3 cellular contexts compared by ENCODE assay signal in genomic region chr9:37266630-37267029, GRCh38.
TF ChIP-seq lines count a peak whose summit lies in the region.

No MANE protein-coding gene starts in this region.

TF ChIP-seq in HepG2, 621 proteins besides CTCF, POLR2A, EP300 and RAD21:
- TF ChIP-seq ZNF121 (CRISPR knock-in tag; IDR thresholded peaks at IDR 0.05) (0 out of 2 replicates have a peak, but pooled peaks have one; percentile 61), CEBPB (IDR thresholded peaks at IDR 0.05; ENCODE audit: borderline replicate concordance, low read depth, low read length) (peak; percentile 54; the same call in 1 of the 2 replicates), BRD4 (CRISPR knock-in tag; IDR thresholded peaks at IDR 0.05) (no peak)

TF ChIP-seq in GM12891, 5 proteins besides CTCF, POLR2A, EP300 and RAD21 (continued from another document):
- TF ChIP-seq POLR2AphosphoS5 (IDR thresholded peaks at IDR 0.05; ENCODE audit: low read depth, low read length) (no peak), POU2F2 (IDR thresholded peaks at IDR 0.05; ENCODE audit: low read depth, low read length) (no peak), TAF1 (IDR thresholded peaks at IDR 0.05; ENCODE audit: low read depth, low read length) (no peak), SPI1 (IDR thresholded peaks at IDR 0.05; ENCODE audit: low read depth, low read length) (no peak)
TF ChIP-seq in GM12891: peak in this region for 0.

TF ChIP-seq in K562, 482 proteins besides CTCF, POLR2A, EP300 and RAD21:
- TF ChIP-seq NR3C1 (CRISPR knock-in tag; IDR thresholded peaks at IDR 0.05), result no peak
- no peak for TF ChIP-seq BRD9 (IDR thresholded peaks at IDR 0.05; ENCODE audit: low read depth, partially characterized antibody)
- TF ChIP-seq ZNF584 (CRISPR knock-in tag; IDR thresholded peaks at IDR 0.05; ENCODE audit: low read depth), result no peak
- no peak for TF ChIP-seq NR1H2 (CRISPR knock-in tag; IDR thresholded peaks at IDR 0.05)
- TF ChIP-seq RBM22 (IDR thresholded peaks at IDR 0.05; ENCODE audit: low read depth, low read length, poor library complexity, severe bottlenecking), result peak; percentile 18
- TF ChIP-seq MYBL2 (IDR thresholded peaks at IDR 0.05; ENCODE audit: low read depth), result no peak
- no peak for TF ChIP-seq MYBL2 (CRISPR knock-in tag; IDR thresholded peaks at IDR 0.05; ENCODE audit: borderline replicate concordance)
- TF ChIP-seq STAG1 (CRISPR knock-in tag; IDR thresholded peaks at IDR 0.05; ENCODE audit: borderline replicate concordance), result no peak
- no peak for TF ChIP-seq PRDM10 (IDR thresholded peaks at IDR 0.05; ENCODE audit: partially characterized antibody)
- TF ChIP-seq EHMT2 (IDR thresholded peaks at IDR 0.05), result no peak
- no peak for TF ChIP-seq ZFP36 (IDR thresholded peaks at IDR 0.05; ENCODE audit: low read depth, low read length, partially characterized antibody)
- no peak for TF ChIP-seq PURB (CRISPR knock-in tag; IDR thresholded peaks at IDR 0.05; ENCODE audit: low read depth)
- TF ChIP-seq, protein P1, sequence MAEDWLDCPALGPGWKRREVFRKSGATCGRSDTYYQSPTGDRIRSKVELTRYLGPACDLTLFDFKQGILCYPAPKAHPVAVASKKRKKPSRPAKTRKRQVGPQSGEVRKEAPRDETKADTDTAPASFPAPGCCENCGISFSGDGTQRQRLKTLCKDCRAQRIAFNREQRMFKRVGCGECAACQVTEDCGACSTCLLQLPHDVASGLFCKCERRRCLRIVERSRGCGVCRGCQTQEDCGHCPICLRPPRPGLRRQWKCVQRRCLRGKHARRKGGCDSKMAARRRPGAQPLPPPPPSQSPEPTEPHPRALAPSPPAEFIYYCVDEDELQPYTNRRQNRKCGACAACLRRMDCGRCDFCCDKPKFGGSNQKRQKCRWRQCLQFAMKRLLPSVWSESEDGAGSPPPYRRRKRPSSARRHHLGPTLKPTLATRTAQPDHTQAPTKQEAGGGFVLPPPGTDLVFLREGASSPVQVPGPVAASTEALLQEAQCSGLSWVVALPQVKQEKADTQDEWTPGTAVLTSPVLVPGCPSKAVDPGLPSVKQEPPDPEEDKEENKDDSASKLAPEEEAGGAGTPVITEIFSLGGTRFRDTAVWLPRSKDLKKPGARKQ (CRISPR knock-in tag; IDR thresholded peaks at IDR 0.05), result no peak
- peak; percentile 67 for TF ChIP-seq ATF3 (IDR thresholded peaks at IDR 0.05)
- no peak for TF ChIP-seq ATF3 (CRISPR knock-in tag; conservative IDR thresholded peaks at IDR 0.05)
- no peak for TF ChIP-seq TRIM28 (IDR thresholded peaks at IDR 0.05)
- TF ChIP-seq ZNF551 (CRISPR knock-in tag; IDR thresholded peaks at IDR 0.05), result no peak
- no peak for TF ChIP-seq NFE2 (IDR thresholded peaks at IDR 0.05; ENCODE audit: low read depth)
- TF ChIP-seq MEF2D (tag; conservative IDR thresholded peaks at IDR 0.05; ENCODE audit: low read depth), result no peak
- no peak for TF ChIP-seq ZNF23 (CRISPR knock-in tag; IDR thresholded peaks at IDR 0.05)
- no peak for TF ChIP-seq ZKSCAN1 (IDR thresholded peaks at IDR 0.05; ENCODE audit: low read depth, low read length)
- TF ChIP-seq CEBPB (tag; IDR thresholded peaks at IDR 0.05), result peak; percentile 49
- no peak for TF ChIP-seq SIRT6 (IDR thresholded peaks at IDR 0.05; ENCODE audit: low read depth, low read length)
- TF ChIP-seq, protein P2, sequence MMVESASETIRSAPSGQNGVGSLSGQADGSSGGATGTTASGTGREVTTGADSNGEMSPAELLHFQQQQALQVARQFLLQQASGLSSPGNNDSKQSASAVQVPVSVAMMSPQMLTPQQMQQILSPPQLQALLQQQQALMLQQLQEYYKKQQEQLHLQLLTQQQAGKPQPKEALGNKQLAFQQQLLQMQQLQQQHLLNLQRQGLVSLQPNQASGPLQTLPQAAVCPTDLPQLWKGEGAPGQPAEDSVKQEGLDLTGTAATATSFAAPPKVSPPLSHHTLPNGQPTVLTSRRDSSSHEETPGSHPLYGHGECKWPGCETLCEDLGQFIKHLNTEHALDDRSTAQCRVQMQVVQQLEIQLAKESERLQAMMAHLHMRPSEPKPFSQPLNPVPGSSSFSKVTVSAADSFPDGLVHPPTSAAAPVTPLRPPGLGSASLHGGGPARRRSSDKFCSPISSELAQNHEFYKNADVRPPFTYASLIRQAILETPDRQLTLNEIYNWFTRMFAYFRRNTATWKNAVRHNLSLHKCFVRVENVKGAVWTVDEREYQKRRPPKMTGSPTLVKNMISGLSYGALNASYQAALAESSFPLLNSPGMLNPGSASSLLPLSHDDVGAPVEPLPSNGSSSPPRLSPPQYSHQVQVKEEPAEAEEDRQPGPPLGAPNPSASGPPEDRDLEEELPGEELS (CRISPR knock-in tag; IDR thresholded peaks at IDR 0.05; ENCODE audit: borderline replicate concordance), result no peak
- TF ChIP-seq ILK (tag; IDR thresholded peaks at IDR 0.05; ENCODE audit: borderline replicate concordance, low read depth), result no peak
- TF ChIP-seq CEBPG (CRISPR knock-in tag; IDR thresholded peaks at IDR 0.05), result no peak
- peak; percentile 33 to 37; a peak in 1 of 4 replicates for TF ChIP-seq CEBPG (tag; conservative IDR thresholded peaks at IDR 0.05 in 1 of 2, IDR thresholded peaks at IDR 0.05 in 1 of 2)
- TF ChIP-seq SLC30A9 (CRISPR knock-in tag; IDR thresholded peaks at IDR 0.05), result no peak
- no peak for TF ChIP-seq FOXA1 (IDR thresholded peaks at IDR 0.05; ENCODE audit: borderline replicate concordance)
- no peak for TF ChIP-seq EZH2 (IDR thresholded peaks at IDR 0.05; ENCODE audit: borderline replicate concordance, low read depth, low read length)
- no peak for TF ChIP-seq CTCFL (IDR thresholded peaks at IDR 0.05; ENCODE audit: borderline replicate concordance, insufficient read depth, low read depth, low read length, poor library complexity, severe bottlenecking)
- no peak for TF ChIP-seq ZNF766 (CRISPR knock-in tag; conservative IDR thresholded peaks at IDR 0.05)
- no peak for TF ChIP-seq LCOR (CRISPR knock-in tag; IDR thresholded peaks at IDR 0.05)
- TF ChIP-seq HMG20A (CRISPR knock-in tag; conservative IDR thresholded peaks at IDR 0.05), result no peak
- no peak for TF ChIP-seq NR2C1 (IDR thresholded peaks at IDR 0.05)
- TF ChIP-seq NR2C1 (tag; IDR thresholded peaks at IDR 0.05), result no peak
- TF ChIP-seq HMG20B (CRISPR knock-in tag; IDR thresholded peaks at IDR 0.05), result no peak
- TF ChIP-seq, protein P3, sequence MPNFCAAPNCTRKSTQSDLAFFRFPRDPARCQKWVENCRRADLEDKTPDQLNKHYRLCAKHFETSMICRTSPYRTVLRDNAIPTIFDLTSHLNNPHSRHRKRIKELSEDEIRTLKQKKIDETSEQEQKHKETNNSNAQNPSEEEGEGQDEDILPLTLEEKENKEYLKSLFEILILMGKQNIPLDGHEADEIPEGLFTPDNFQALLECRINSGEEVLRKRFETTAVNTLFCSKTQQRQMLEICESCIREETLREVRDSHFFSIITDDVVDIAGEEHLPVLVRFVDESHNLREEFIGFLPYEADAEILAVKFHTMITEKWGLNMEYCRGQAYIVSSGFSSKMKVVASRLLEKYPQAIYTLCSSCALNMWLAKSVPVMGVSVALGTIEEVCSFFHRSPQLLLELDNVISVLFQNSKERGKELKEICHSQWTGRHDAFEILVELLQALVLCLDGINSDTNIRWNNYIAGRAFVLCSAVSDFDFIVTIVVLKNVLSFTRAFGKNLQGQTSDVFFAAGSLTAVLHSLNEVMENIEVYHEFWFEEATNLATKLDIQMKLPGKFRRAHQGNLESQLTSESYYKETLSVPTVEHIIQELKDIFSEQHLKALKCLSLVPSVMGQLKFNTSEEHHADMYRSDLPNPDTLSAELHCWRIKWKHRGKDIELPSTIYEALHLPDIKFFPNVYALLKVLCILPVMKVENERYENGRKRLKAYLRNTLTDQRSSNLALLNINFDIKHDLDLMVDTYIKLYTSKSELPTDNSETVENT (CRISPR knock-in tag; IDR thresholded peaks at IDR 0.05), result no peak
- no peak for TF ChIP-seq NUFIP1 (IDR thresholded peaks at IDR 0.05; ENCODE audit: partially characterized antibody)
